In genomic region chr14:103656758-103657133, GRCh38 we compare ENCODE assay signal across 18 cellular contexts.
"Had no signal": no experiment of that assay in that cellular context is flagged by ENCODE, and none has a peak within 500 bp of the region (broad histone marks: within the 10 kb centered on the region; RNA-seq: fewer than 3 reads in every experiment).

No MANE protein-coding gene starts in this region.

- H3K4me1 ChIP-seq: breast epithelium, foreskin keratinocyte had no signal

- ATAC-seq: activated CD8-positive, alpha-beta T cell treated with anti-CD3 and anti-CD28 coated beads, Interleukin-2, amount 10 ng/mL, durations not matched to agents 7 days and 5 days; foreskin keratinocyte; WTC11 had no signal

- DNase-seq: activated CD4-positive, alpha-beta T cell treated with anti-CD3 and anti-CD28 coated beads for 4 hours; activated CD8-positive, alpha-beta memory T cell treated with anti-CD3 and anti-CD28 coated beads, Interleukin-2, amount 50 U/mL, for 4 hours; activated CD8-positive, alpha-beta T cell treated with anti-CD3 and anti-CD28 coated beads, Interleukin-2, amount 10 ng/mL, durations not matched to agents 7 days and 5 days; activated naive CD8-positive, alpha-beta T cell treated with anti-CD3 and anti-CD28 coated beads, Interleukin-2, amount 10 ng/mL, durations not matched to agents 7 days and 5 days; foreskin keratinocyte; immature natural killer cell; midbrain; ovary; right lobe of liver; stomach; testis had no signal

- H3K4me3 ChIP-seq: breast epithelium, esophagus muscularis mucosa, heart left ventricle, lung, ovary, right lobe of liver, stomach, testis had no signal

- H3K27ac ChIP-seq: foreskin keratinocyte, ovary, right lobe of liver, stomach, testis had no signal

- H3K27me3 Mint-ChIP-seq: activated naive CD8-positive, alpha-beta T cell treated with anti-CD3 and anti-CD28 coated beads, Interleukin-2, amount 10 ng/mL, durations not matched to agents 7 days and 5 days had no signal

- H3K27me3 ChIP-seq: breast epithelium, esophagus muscularis mucosa, foreskin keratinocyte, heart left ventricle, ovary, right lobe of liver, stomach, testis had no signal

- H3K9me3 ChIP-seq: breast epithelium, esophagus muscularis mucosa, heart left ventricle, ovary, right lobe of liver, stomach, testis had no signal

- H3K36me3 ChIP-seq: breast epithelium, ovary had no signal

- H3K27ac Mint-ChIP-seq: activated CD8-positive, alpha-beta T cell treated with anti-CD3 and anti-CD28 coated beads, Interleukin-2, amount 10 ng/mL, durations not matched to agents 7 days and 5 days; activated naive CD8-positive, alpha-beta T cell treated with anti-CD3 and anti-CD28 coated beads, Interleukin-2, amount 10 ng/mL, durations not matched to agents 7 days and 5 days; T-helper 1 cell treated with Interleukin-12 subunit alpha and Interleukin-12 subunit beta and Interleukin-4 antibody, amounts not matched to agents 30 μg/mL and 1 μg/mL, for 36 hours; WTC11 had no signal

- H3K9me3 Mint-ChIP-seq: activated naive CD8-positive, alpha-beta T cell treated with anti-CD3 and anti-CD28 coated beads, Interleukin-2, amount 10 ng/mL, durations not matched to agents 7 days and 5 days; immature natural killer cell; neural crest cell; T-helper 1 cell treated with Interleukin-12 subunit alpha and Interleukin-12 subunit beta and Interleukin-4 antibody, amounts not matched to agents 30 μg/mL and 1 μg/mL, for 36 hours; WTC11 had no signal

- H3K4me1 Mint-ChIP-seq: WTC11 had no signal

- H3K4me3 Mint-ChIP-seq: activated CD8-positive, alpha-beta T cell treated with anti-CD3 and anti-CD28 coated beads, Interleukin-2, amount 10 ng/mL, durations not matched to agents 7 days and 5 days; activated naive CD8-positive, alpha-beta T cell treated with anti-CD3 and anti-CD28 coated beads, Interleukin-2, amount 10 ng/mL, durations not matched to agents 7 days and 5 days; immature natural killer cell; neural crest cell; T-helper 1 cell treated with Interleukin-12 subunit alpha and Interleukin-12 subunit beta and Interleukin-4 antibody, amounts not matched to agents 30 μg/mL and 1 μg/mL, for 36 hours; WTC11 had no signal
